ENCODE assay signal across 1 cellular context in genomic region chr11:72239849-72240460, GRCh38.
TF ChIP-seq lines count a peak whose summit lies in the region.

No MANE protein-coding gene starts in this region.

TF ChIP-seq in HepG2, 621 proteins besides CTCF, POLR2A, EP300 and RAD21 (continues in another document):
- TF ChIP-seq ZNF800 (CRISPR knock-in tag; IDR thresholded peaks at IDR 0.05) (peak; percentile 85), TSC22D2 (CRISPR knock-in tag; IDR thresholded peaks at IDR 0.05; ENCODE audit: borderline replicate concordance) (no peak), ZSCAN21 (CRISPR knock-in tag; IDR thresholded peaks at IDR 0.05; ENCODE audit: borderline replicate concordance) (0 out of 2 replicates have a peak, but pooled peaks have one; percentile 29), ZFP90 (CRISPR knock-in tag; IDR thresholded peaks at IDR 0.05; ENCODE audit: borderline replicate concordance) (no peak), CREM (IDR thresholded peaks at IDR 0.05) (no peak), CREM (CRISPR knock-in tag; IDR thresholded peaks at IDR 0.05) (no peak), MYC (CRISPR knock-in tag; IDR thresholded peaks at IDR 0.05; ENCODE audit: borderline replicate concordance) (0 out of 2 replicates have a peak, but pooled peaks have one; percentile 18), ZNF773 (CRISPR knock-in tag; IDR thresholded peaks at IDR 0.05; ENCODE audit: borderline replicate concordance) (0 out of 2 replicates have a peak, but pooled peaks have one; percentile 39), HES4 (CRISPR knock-in tag; IDR thresholded peaks at IDR 0.05; ENCODE audit: borderline replicate concordance) (peak; percentile 34; the same call in 1 of the 2 replicates), RNF2 (conservative IDR thresholded peaks at IDR 0.05; ENCODE audit: low read depth) (0 out of 2 replicates have a peak, but pooled peaks have one; percentile 31), ZNF652 (CRISPR knock-in tag; IDR thresholded peaks at IDR 0.05; ENCODE audit: borderline replicate concordance, low read depth) (no peak), MXD4 (CRISPR knock-in tag; IDR thresholded peaks at IDR 0.05) (no peak), ZNF30 (CRISPR knock-in tag; IDR thresholded peaks at IDR 0.05) (no peak), AGO1 (IDR thresholded peaks at IDR 0.05; ENCODE audit: low read depth, low read length, poor library complexity, severe bottlenecking) (peak; percentile 41), TFDP1 (CRISPR knock-in tag; IDR thresholded peaks at IDR 0.05; ENCODE audit: borderline replicate concordance) (peak; percentile 46; the same call in 1 of the 2 replicates), SMAD9 (CRISPR knock-in tag; IDR thresholded peaks at IDR 0.05) (no peak), ZBTB1 (CRISPR knock-in tag; IDR thresholded peaks at IDR 0.05; ENCODE audit: borderline replicate concordance) (no peak), THAP9 (CRISPR knock-in tag; IDR thresholded peaks at IDR 0.05; ENCODE audit: borderline replicate concordance) (no peak), ZNF776 (CRISPR knock-in tag; IDR thresholded peaks at IDR 0.05) (no peak), CHCHD3 (CRISPR knock-in tag; IDR thresholded peaks at IDR 0.05) (no peak), MAX (IDR thresholded peaks at IDR 0.05) (peak; percentile 84), CBFB (CRISPR knock-in tag; IDR thresholded peaks at IDR 0.05) (no peak), TARDBP (CRISPR knock-in tag; IDR thresholded peaks at IDR 0.05) (no peak), ZNF431 (CRISPR knock-in tag; IDR thresholded peaks at IDR 0.05; ENCODE audit: borderline replicate concordance, low read depth) (no peak), FOSL1 (CRISPR knock-in tag; IDR thresholded peaks at IDR 0.05; ENCODE audit: borderline replicate concordance) (no peak), ZNF501 (CRISPR knock-in tag; IDR thresholded peaks at IDR 0.05) (no peak), KAT8 (CRISPR knock-in tag; IDR thresholded peaks at IDR 0.05) (no peak), BORCS8-MEF2B (CRISPR knock-in tag; IDR thresholded peaks at IDR 0.05) (no peak), ZNF17 (CRISPR knock-in tag; IDR thresholded peaks at IDR 0.05) (no peak), KDM4B (CRISPR knock-in tag; IDR thresholded peaks at IDR 0.05) (no peak), HOMEZ (CRISPR knock-in tag; IDR thresholded peaks at IDR 0.05; ENCODE audit: low read depth) (no peak), REL (CRISPR knock-in tag; conservative IDR thresholded peaks at IDR 0.05) (no peak), ZNF775 (CRISPR knock-in tag; IDR thresholded peaks at IDR 0.05; ENCODE audit: borderline replicate concordance) (no peak), ZNF34 (CRISPR knock-in tag; IDR thresholded peaks at IDR 0.05; ENCODE audit: borderline replicate concordance) (no peak), SIN3A (IDR thresholded peaks at IDR 0.05; ENCODE audit: borderline replicate concordance, low read depth, low read length) (no peak), FLYWCH1 (CRISPR knock-in tag; IDR thresholded peaks at IDR 0.05) (no peak), SYNCRIP (IDR thresholded peaks at IDR 0.05; ENCODE audit: insufficient read depth, low read depth, low read length) (no peak), MLX (CRISPR knock-in tag; IDR thresholded peaks at IDR 0.05) (no peak), MTA1 (CRISPR knock-in tag; IDR thresholded peaks at IDR 0.05; ENCODE audit: borderline replicate concordance) (no peak), MEIS1 (CRISPR knock-in tag; IDR thresholded peaks at IDR 0.05; ENCODE audit: borderline replicate concordance) (no peak), RORA (CRISPR knock-in tag; IDR thresholded peaks at IDR 0.05) (no peak), TOE1 (CRISPR knock-in tag; IDR thresholded peaks at IDR 0.05) (no peak), PPARG (CRISPR knock-in tag; conservative IDR thresholded peaks at IDR 0.05) (no peak), YEATS4 (CRISPR knock-in tag; IDR thresholded peaks at IDR 0.05; ENCODE audit: borderline replicate concordance) (no peak)
- TF ChIP-seq, protein P1, sequence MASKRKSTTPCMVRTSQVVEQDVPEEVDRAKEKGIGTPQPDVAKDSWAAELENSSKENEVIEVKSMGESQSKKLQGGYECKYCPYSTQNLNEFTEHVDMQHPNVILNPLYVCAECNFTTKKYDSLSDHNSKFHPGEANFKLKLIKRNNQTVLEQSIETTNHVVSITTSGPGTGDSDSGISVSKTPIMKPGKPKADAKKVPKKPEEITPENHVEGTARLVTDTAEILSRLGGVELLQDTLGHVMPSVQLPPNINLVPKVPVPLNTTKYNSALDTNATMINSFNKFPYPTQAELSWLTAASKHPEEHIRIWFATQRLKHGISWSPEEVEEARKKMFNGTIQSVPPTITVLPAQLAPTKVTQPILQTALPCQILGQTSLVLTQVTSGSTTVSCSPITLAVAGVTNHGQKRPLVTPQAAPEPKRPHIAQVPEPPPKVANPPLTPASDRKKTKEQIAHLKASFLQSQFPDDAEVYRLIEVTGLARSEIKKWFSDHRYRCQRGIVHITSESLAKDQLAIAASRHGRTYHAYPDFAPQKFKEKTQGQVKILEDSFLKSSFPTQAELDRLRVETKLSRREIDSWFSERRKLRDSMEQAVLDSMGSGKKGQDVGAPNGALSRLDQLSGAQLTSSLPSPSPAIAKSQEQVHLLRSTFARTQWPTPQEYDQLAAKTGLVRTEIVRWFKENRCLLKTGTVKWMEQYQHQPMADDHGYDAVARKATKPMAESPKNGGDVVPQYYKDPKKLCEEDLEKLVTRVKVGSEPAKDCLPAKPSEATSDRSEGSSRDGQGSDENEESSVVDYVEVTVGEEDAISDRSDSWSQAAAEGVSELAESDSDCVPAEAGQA (IDR thresholded peaks at IDR 0.05; ENCODE audit: low read depth) = no peak
- TF ChIP-seq, protein P1 (CRISPR knock-in tag; IDR thresholded peaks at IDR 0.05; ENCODE audit: borderline replicate concordance) = no peak
- TF ChIP-seq, protein P2, sequence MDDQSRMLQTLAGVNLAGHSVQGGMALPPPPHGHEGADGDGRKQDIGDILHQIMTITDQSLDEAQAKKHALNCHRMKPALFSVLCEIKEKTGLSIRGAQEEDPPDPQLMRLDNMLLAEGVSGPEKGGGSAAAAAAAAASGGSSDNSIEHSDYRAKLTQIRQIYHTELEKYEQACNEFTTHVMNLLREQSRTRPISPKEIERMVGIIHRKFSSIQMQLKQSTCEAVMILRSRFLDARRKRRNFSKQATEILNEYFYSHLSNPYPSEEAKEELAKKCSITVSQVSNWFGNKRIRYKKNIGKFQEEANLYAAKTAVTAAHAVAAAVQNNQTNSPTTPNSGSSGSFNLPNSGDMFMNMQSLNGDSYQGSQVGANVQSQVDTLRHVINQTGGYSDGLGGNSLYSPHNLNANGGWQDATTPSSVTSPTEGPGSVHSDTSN (CRISPR knock-in tag; IDR thresholded peaks at IDR 0.05; ENCODE audit: borderline replicate concordance) = no peak
